Comparison of ENCODE assay signal across 20 cellular contexts in genomic region chr1:200899954-200900867, GRCh38. TPM values are rescaled to one million over a fixed set of nuclear protein-coding genes. Genes with fewer than 3 reads are reported as not detected.
A peak's percentile ranks its signal among the peaks of the same experiment; 100 is the strongest.
DNase-seq lines count a peak whose midpoint lies in the region; ATAC-seq and TF ChIP-seq lines count a peak whose summit lies in the region.
"Had no signal": no experiment of that assay in that cellular context is flagged by ENCODE, and none has a peak within 500 bp of the region (broad histone marks: within the 10 kb centered on the region; RNA-seq: fewer than 3 reads in every experiment).

No MANE protein-coding gene starts in this region.

- H3K36me3 ChIP-seq in Loucy (ENCODE audit: insufficient read depth, low read length) (no peaks in the 10 kb centered on the region), endodermal cell (ENCODE audit: control insufficient read depth, insufficient read depth, low read length) (peaks cover 39% of the 10 kb centered on the region), transverse colon (peaks cover 0 to 9% (median 0%) of the 10 kb centered on the region in 4 donors)

- in situ Hi-C loops in transverse colon (cut with MboI; ENCODE audit: low pct_ligation_motif_present in 1 of 4, low pct_unique_long_range_greater_than_20kb in 1 of 4, low sequenced_read_pairs in 3 of 4) = loop anchor here in 1 of 4 donors (10.0 kb wide), 1 partner anchor 135 kb away; no protein-coding TSS in a partner anchor

- H3K79me2 ChIP-seq in Loucy (ENCODE audit: insufficient read depth, low read length) = no peaks in the 10 kb centered on the region

- H3K4me1 Mint-ChIP-seq in endodermal cell = peaks cover 26% of the 10 kb centered on the region
- peaks cover 1% of the 10 kb centered on the region for H3K4me1 Mint-ChIP-seq in activated T-cell treated with anti-CD3 and anti-CD28 coated beads, Interleukin-2, amount 50 U/mL, for 4 hours (ENCODE audit: low read depth)

- H3K4me1 ChIP-seq in Loucy (ENCODE audit: insufficient read depth, low read length, poor library complexity, severe bottlenecking) (peaks cover 60% of the 10 kb centered on the region), endodermal cell (ENCODE audit: control insufficient read depth, insufficient read depth, low read length) (peaks cover 18% of the 10 kb centered on the region), transverse colon (peaks cover 0 to 71% (median 37%) of the 10 kb centered on the region in 4 donors)

- intact Hi-C loops in transverse colon (cut with DNase I; ENCODE audit: low total_unique reads) = no loop called here

- TF ChIP-seq CTCF in Loucy (conservative IDR thresholded peaks at IDR 0.05; ENCODE audit: low read length) (no peak), endodermal cell (conservative IDR thresholded peaks at IDR 0.05) (no peak), transverse colon (IDR thresholded peaks at IDR 0.05) (no peak)

- no peak overlapping the region for H3K4me3 Mint-ChIP-seq in endodermal cell
- H3K4me3 Mint-ChIP-seq in activated T-cell treated with anti-CD3 and anti-CD28 coated beads, Interleukin-2, amount 50 U/mL, for 4 hours = no peak overlapping the region
- H3K4me3 Mint-ChIP-seq: CD8-positive, alpha-beta memory T cell had no signal

- peak overlapping the region; percentile 25 for H3K4me2 ChIP-seq in Loucy (ENCODE audit: low read depth, low read length, poor library complexity, severe bottlenecking)

- DNase-seq in NCI-H510A treated with DMSO at 0.1 percent for 48 hours (lab: John Stamatoyannopoulos, UW) (peak; percentile 53), NCI-H510A (lab: John Stamatoyannopoulos, UW) (no peak), endodermal cell (no peak), transverse colon (no peak), activated gamma-delta T cell (lab: John Stamatoyannopoulos, UW) (no peak)
- DNase-seq in activated T-cell treated with anti-CD3 and anti-CD28 coated beads, Interleukin-2, amount 50 U/mL, for 4 hours = no peak
- DNase-seq: 8988T; CD8-positive, alpha-beta memory T cell; DND-41; GOT3; Karpas-422; NCI-H1417 treated with DMSO at 0.1 percent for 48 hours; NCI-H1930; NCI-H2171; NCI-H446; NCI-H748 treated with DMSO at 0.1 percent for 48 hours; SJCRH30 had no signal

- no peak overlapping the region for H3K4me3 ChIP-seq in Loucy (ENCODE audit: low read length, poor library complexity, severe bottlenecking)
- H3K4me3 ChIP-seq in endodermal cell (ENCODE audit: low read length) = no peak overlapping the region
- no peak overlapping the region for H3K4me3 ChIP-seq in transverse colon
- H3K4me3 ChIP-seq: SJCRH30 had no signal

- no peaks in the 10 kb centered on the region for H3F3A ChIP-seq in Loucy (ENCODE audit: low read depth)

- H3K9me3 Mint-ChIP-seq in endodermal cell = no peaks in the 10 kb centered on the region
- no peaks in the 10 kb centered on the region for H3K9me3 Mint-ChIP-seq in activated T-cell treated with anti-CD3 and anti-CD28 coated beads, Interleukin-2, amount 50 U/mL, for 4 hours
- H3K9me3 Mint-ChIP-seq: CD8-positive, alpha-beta memory T cell had no signal

- H3K27ac ChIP-seq in endodermal cell (ENCODE audit: low read depth, low read length) (no peak overlapping the region), transverse colon (peak overlapping the region in 1 of 4 donors; percentile 4)
- H3K27ac ChIP-seq: SJCRH30 had no signal

- no peak for TF ChIP-seq EP300 in transverse colon (IDR thresholded peaks at IDR 0.05; ENCODE audit: low read depth)

- H2AFZ ChIP-seq in Loucy (ENCODE audit: low read length) = no peak overlapping the region

- TF ChIP-seq POLR2A in transverse colon (IDR thresholded peaks at IDR 0.05) = peak; percentile 43

- H4K20me1 ChIP-seq in Loucy (ENCODE audit: insufficient read depth, low read length, poor library complexity, severe bottlenecking) = no peaks in the 10 kb centered on the region

- H3K27ac Mint-ChIP-seq in endodermal cell = peak overlapping the region; percentile 28
- H3K27ac Mint-ChIP-seq: CD8-positive, alpha-beta memory T cell had no signal

- H3K9ac ChIP-seq in Loucy (ENCODE audit: low read depth, low read length, poor library complexity, severe bottlenecking) = peak overlapping the region; percentile 48
- no peak overlapping the region for H3K9ac ChIP-seq in endodermal cell (ENCODE audit: extremely low read depth, low read length, poor library complexity, severe bottlenecking)

- peaks cover 60% of the 10 kb centered on the region for H3K36me3 Mint-ChIP-seq in endodermal cell (ENCODE audit: low read depth)
- no peaks in the 10 kb centered on the region for H3K36me3 Mint-ChIP-seq in activated T-cell treated with anti-CD3 and anti-CD28 coated beads, Interleukin-2, amount 50 U/mL, for 4 hours (ENCODE audit: insufficient read depth)
- H3K36me3 Mint-ChIP-seq: CD8-positive, alpha-beta memory T cell had no signal

- no peaks in the 10 kb centered on the region for H3K27me3 ChIP-seq in Loucy (ENCODE audit: insufficient read depth, low read length, poor library complexity, severe bottlenecking)
- H3K27me3 ChIP-seq in endodermal cell (ENCODE audit: control insufficient read depth, insufficient read depth, low read length, poor library complexity, severe bottlenecking) = no peaks in the 10 kb centered on the region
- H3K27me3 ChIP-seq in transverse colon = no peaks in the 10 kb centered on the region
- H3K27me3 ChIP-seq: SJCRH30 had no signal

- H3K27me3 Mint-ChIP-seq in endodermal cell (ENCODE audit: insufficient read depth) = no peaks in the 10 kb centered on the region
- peaks cover 4% of the 10 kb centered on the region for H3K27me3 Mint-ChIP-seq in activated T-cell treated with anti-CD3 and anti-CD28 coated beads, Interleukin-2, amount 50 U/mL, for 4 hours (ENCODE audit: low read depth)

- no peaks in the 10 kb centered on the region for H3K9me2 ChIP-seq in Loucy (replicated peaks; ENCODE audit: low read depth, low read length)

- H3K9me3 ChIP-seq in Loucy (ENCODE audit: insufficient read depth, low read depth, low read length) = no peaks in the 10 kb centered on the region
- H3K9me3 ChIP-seq in endodermal cell (ENCODE audit: control insufficient read depth, low read length) = no peaks in the 10 kb centered on the region
- H3K9me3 ChIP-seq in transverse colon = no peaks in the 10 kb centered on the region
- H3K9me3 ChIP-seq: SJCRH30 had no signal

- no peak for ATAC-seq in HG03342 (IDR thresholded peaks at IDR 0.05; ENCODE audit: unreplicated experiment)
- ATAC-seq in activated T-cell treated with anti-CD3 and anti-CD28 coated beads, Interleukin-2, amount 50 U/mL, for 4 hours = no peak

- 94 to 96% methylated on average over 12 to 16 of the region's 16 CpGs for WGBS in endodermal cell (ENCODE audit: insufficient coverage in 1 of 2, insufficient read length in 1 of 2), 2 experiments
- 87 to 93% methylated on average over 3 to 16 of the region's 16 CpGs for WGBS in transverse colon (ENCODE audit: low coverage in 1 of 2), 2 donors

RNA-seq across cellular contexts. Expression of gene INAVA, which starts 5.5 kb away (rescaled TPM):
- total RNA-seq in endodermal cell (10 to 100 TPM; 59.5 to 61.5 TPM), transverse colon (100 to 1,000 TPM; 139 to 609 (median 265) TPM)
- 27.8 TPM for polyA plus RNA-seq in endodermal cell (2013, experiment 1 of 2)
- polyA plus RNA-seq in endodermal cell (2013, experiment 2 of 2) = 26.1 TPM
- total RNA-seq in activated T-cell treated with anti-CD3 and anti-CD28 coated beads, Interleukin-2, amount 50 U/mL, for 4 hours = under 1 TPM; 0.13 to 0.29 (median 0.22) TPM

RNA-seq across cellular contexts. Expression of gene GPR25, which starts 27.4 kb away (rescaled TPM):
- not detected for total RNA-seq in endodermal cell
- polyA plus RNA-seq in endodermal cell (2013, experiment 1 of 2) = not detected
- polyA plus RNA-seq in endodermal cell (2013, experiment 2 of 2) = not detected
- under 1 TPM in 1 of 4 donors, not detected in 3; 0.48 TPM for total RNA-seq in transverse colon
- total RNA-seq in activated T-cell treated with anti-CD3 and anti-CD28 coated beads, Interleukin-2, amount 50 U/mL, for 4 hours = under 1 TPM in 1 of 3 donors, not detected in 2; 0.16 TPM
- total RNA-seq: SJCRH30 had no signal
- polyA plus RNA-seq: BJ had no signal

Comparison
In these comparisons a context has a peak if more than half of its experiments do, and no peak if none do; other contexts are left out.
1. RNA of gene INAVA, which starts 5.5 kb away (total RNA-seq): 139 to 609 TPM in transverse colon and 59.5 to 61.5 TPM in endodermal cell; 0.13 to 0.29 TPM in activated T-cell treated with anti-CD3 and anti-CD28 coated beads, Interleukin-2, amount 50 U/mL, for 4 hours; every median in the first group is over 10 times any median in the second.